9 cellular contexts compared by ENCODE assay signal in the genomic region with DNA sequence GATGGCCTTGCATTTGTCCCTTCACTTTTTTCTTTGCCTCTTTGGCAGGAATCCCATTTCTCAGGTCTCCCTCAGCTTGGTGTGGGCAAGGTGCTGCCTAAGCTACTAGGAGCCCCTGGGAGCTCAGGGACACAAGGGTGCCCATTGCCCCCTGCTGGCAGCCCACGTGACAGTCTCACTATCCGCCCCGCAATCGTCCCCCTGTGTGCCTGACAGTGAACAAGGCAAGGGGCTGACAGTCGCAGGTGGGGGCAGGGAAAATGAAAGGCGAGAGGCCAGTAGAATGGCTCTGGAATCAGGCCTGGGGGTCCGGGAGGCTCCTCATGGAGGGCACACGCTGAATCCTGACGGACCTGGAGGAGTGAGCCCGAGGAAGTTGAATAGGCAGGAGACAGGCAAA. TPM values are rescaled to one million over a fixed set of nuclear protein-coding genes. Genes with fewer than 3 reads are reported as not detected.
DNase-seq lines count a peak whose midpoint lies in the region; ATAC-seq and TF ChIP-seq lines count a peak whose summit lies in the region.
"Had no signal": no experiment of that assay in that cellular context is flagged by ENCODE, and none has a peak within 500 bp of the region (broad histone marks: within the 10 kb centered on the region; RNA-seq: fewer than 3 reads in every experiment).

No MANE protein-coding gene starts in this region.

- no peak overlapping the region for H3K9ac ChIP-seq in HCT116 (ENCODE audit: low read length)

- H3K4me1 Mint-ChIP-seq in activated T-helper 17 cell treated with anti-CD3 and anti-CD28 coated beads, Interleukin-2, amount 50 U/mL, for 72 hours = peaks cover 30% of the 10 kb centered on the region

- H3K27me3 Mint-ChIP-seq in activated T-helper 17 cell treated with anti-CD3 and anti-CD28 coated beads, Interleukin-2, amount 50 U/mL, for 72 hours = no peaks in the 10 kb centered on the region

- intact Hi-C loops in HCT116 (cut with micrococcal nuclease) (loop anchor here (1.0 kb wide), 3 partner anchors 71 to 295 kb away; no protein-coding TSS in a partner anchor), dorsolateral prefrontal cortex (cut with DNase I) (loop anchor here in 1 of 2 donors (2.0 to 5.0 kb wide), 2 partner anchors 78 to 267 kb away; no protein-coding TSS in a partner anchor)

- no peaks in the 10 kb centered on the region for H3K9me3 ChIP-seq in HCT116 (ENCODE audit: control insufficient read depth in 1 of 2, insufficient read depth in 1 of 2, low read depth in 1 of 2, low read length in 2 of 2)

- H3K27ac ChIP-seq in HCT116 (ENCODE audit: low read depth, low read length) (no peak overlapping the region), dorsolateral prefrontal cortex (peak overlapping the region in 21 of 59 donors; percentile 4 to 76 (median 57))

- H3K9me3 Mint-ChIP-seq in activated T-helper 17 cell treated with anti-CD3 and anti-CD28 coated beads, Interleukin-2, amount 50 U/mL, for 72 hours = no peaks in the 10 kb centered on the region

- peaks cover 0 to 10% of the 10 kb centered on the region in 2 experiments; a peak in 1 of 4 replicates for H3K4me1 ChIP-seq in HCT116 (ENCODE audit: control insufficient read depth in 1 of 2, insufficient read depth in 2 of 2, low read length in 2 of 2)

- RAD21 ChIA-PET in HCT116 (lab: Charles Lee; ENCODE audit: low non-redundant PET in 1 of 2, low total read pairs in 2 of 2, uncharacterized antibody in 2 of 2, unreplicated experiment in 2 of 2) = interaction anchor here (1.1 to 2.7 kb wide), 4 partner anchors 80 to 268 kb away, joined by 3 to 19 read pairs (median 8); no protein-coding TSS in a partner anchor

- H3K79me2 ChIP-seq in HCT116 (ENCODE audit: insufficient read depth, low read length) = no peaks in the 10 kb centered on the region

- H3K36me3 ChIP-seq in BJ (ENCODE audit: control insufficient read depth, insufficient read depth, low read length) (no peaks in the 10 kb centered on the region), HCT116 (ENCODE audit: control insufficient read depth in 1 of 2, insufficient read depth in 2 of 2, low read length in 2 of 2) (no peaks in the 10 kb centered on the region)

- H3K4me3 ChIP-seq in BJ (ENCODE audit: low read depth, low read length) = no peak overlapping the region
- no peak overlapping the region for H3K4me3 ChIP-seq in HCT116 (replicated peaks in 1 of 2; ENCODE audit: low read depth in 1 of 2, low read length in 2 of 2)
- H3K4me3 ChIP-seq in dorsolateral prefrontal cortex = no peak overlapping the region

- peak; percentile 64 for TF ChIP-seq RAD21 in HCT116 (IDR thresholded peaks at IDR 0.05; ENCODE audit: low read depth)

- TF ChIP-seq POLR2A in HCT116 (IDR thresholded peaks at IDR 0.05; ENCODE audit: borderline replicate concordance, extremely low read depth, insufficient read depth, insufficient read length) = no peak

- DNase-seq in BJ (ENCODE audit: low read depth) = no peak
- no peak for DNase-seq in HCT116 (ENCODE audit: low read depth, low spot score)
- DNase-seq in left kidney (ENCODE audit: low read depth, low spot score) = peak; percentile 28
- no peak for DNase-seq in dorsolateral prefrontal cortex

- H3K4me2 ChIP-seq in HCT116 (ENCODE audit: low read length) = no peak overlapping the region

- CTCF ChIA-PET in BJ (lab: Yijun Ruan, JAX) (interaction anchor here (0.6 to 13.2 kb wide), 35 partner anchors 9 to 343 kb away, joined by 3 to 293 read pairs (median 7); partner anchors contain the start of genes ARAP3, DELE1, PCDH1 and RNF14), HCT116 (lab: Charles Lee) (interaction anchor here (0.7 to 3.2 kb wide), 23 partner anchors 9 to 368 kb away, joined by 3 to 79 read pairs (median 6); partner anchors contain the start of genes DELE1, PCDH1 and RNF14)

- H3K36me3 Mint-ChIP-seq in activated T-helper 17 cell treated with anti-CD3 and anti-CD28 coated beads, Interleukin-2, amount 50 U/mL, for 72 hours (ENCODE audit: low read depth) = no peaks in the 10 kb centered on the region

- peak overlapping the region; percentile 87 for H3K4me3 Mint-ChIP-seq in activated T-helper 17 cell treated with anti-CD3 and anti-CD28 coated beads, Interleukin-2, amount 50 U/mL, for 72 hours

- no peak overlapping the region for H2AFZ ChIP-seq in HCT116 (ENCODE audit: low read depth, low read length, poor library complexity, severe bottlenecking)

- no TSS peak for BruUV-seq in HCT116 (replicated peaks; lab: Mats Ljungman, UMichigan)

- peak; percentile 64 for ATAC-seq in HCT116
- no peak for ATAC-seq in activated T-helper 17 cell treated with anti-CD3 and anti-CD28 coated beads, Interleukin-2, amount 50 U/mL, for 72 hours (replicated peaks)
- ATAC-seq in GM19455 (IDR thresholded peaks at IDR 0.05; ENCODE audit: unreplicated experiment) = no peak
- ATAC-seq in GM19351 (IDR thresholded peaks at IDR 0.05; ENCODE audit: unreplicated experiment) = no peak
- ATAC-seq in HG03457 (IDR thresholded peaks at IDR 0.05; ENCODE audit: unreplicated experiment) = no peak

- no peaks in the 10 kb centered on the region for H4K20me1 ChIP-seq in HCT116 (ENCODE audit: insufficient read depth)

- POLR2A ChIA-PET in BJ (lab: Charles Lee) (no interaction called here), HCT116 (lab: Charles Lee) (interaction anchor here (0.8 to 2.2 kb wide), 4 partner anchors 9 to 268 kb away, joined by 3 to 12 read pairs (median 4); partner anchors contain the start of genes DELE1 and RNF14)

- peak overlapping the region; percentile 96 for H3K27ac Mint-ChIP-seq in activated T-helper 17 cell treated with anti-CD3 and anti-CD28 coated beads, Interleukin-2, amount 50 U/mL, for 72 hours

- peak; percentile 39 for TF ChIP-seq CTCF in BJ (IDR thresholded peaks at IDR 0.05; ENCODE audit: insufficient read depth, low read depth, low read length)
- peak; percentile 57 to 59 (median 58); a peak in 5 of 6 replicates for TF ChIP-seq CTCF in HCT116 (IDR thresholded peaks at IDR 0.05 in 2 of 3, conservative IDR thresholded peaks at IDR 0.05 in 1 of 3; ENCODE audit: borderline replicate concordance in 1 of 3, insufficient read depth in 1 of 3, low read depth in 2 of 3, low read length in 2 of 3)
- peak in 15 of 56 donors; percentile 8 to 44 (median 19) for TF ChIP-seq CTCF in dorsolateral prefrontal cortex (IDR thresholded peaks at IDR 0.05 in 54 of 56, conservative IDR thresholded peaks at IDR 0.05 in 2 of 56; ENCODE audit: low read depth in 1 of 56, partially characterized antibody in 56 of 56)

- H3K27me3 ChIP-seq in BJ (ENCODE audit: control insufficient read depth, insufficient read depth, low read length) = no peaks in the 10 kb centered on the region
- no peaks in the 10 kb centered on the region for H3K27me3 ChIP-seq in HCT116 (ENCODE audit: insufficient read depth, low read length)
- no peaks in the 10 kb centered on the region for H3K27me3 ChIP-seq in dorsolateral prefrontal cortex

- no peaks in the 10 kb centered on the region for H3K9me2 ChIP-seq in HCT116 (ENCODE audit: insufficient read depth)

TF ChIP-seq in HCT116, 20 proteins besides CTCF, POLR2A, EP300 and RAD21:
- TF ChIP-seq EZH2 (IDR thresholded peaks at IDR 0.05) (no peak), CEBPB (IDR thresholded peaks at IDR 0.05; ENCODE audit: low read depth) (no peak), ATF3 (IDR thresholded peaks at IDR 0.05) (no peak), ZBTB33 (IDR thresholded peaks at IDR 0.05; ENCODE audit: extremely low read depth, insufficient replicate concordance, low read length) (no peak)

RNA-seq across cellular contexts. Expression of gene PCDH12, which starts 2.0 kb away (rescaled TPM):
- 0.01 TPM in 1 of 2 replicates, not detected in the other for polyA plus RNA-seq in BJ (2011; rRNA removed)
- not detected in 2 replicates for polyA minus RNA-seq in BJ (2011; rRNA and poly(A)+ RNA removed)
- total RNA-seq in HCT116 (2021; ENCODE audit: unreplicated experiment) (0.02 TPM), dorsolateral prefrontal cortex (1 to 10 TPM in 71 of 120 experiments, under 1 TPM in 49; 0.25 to 6.7 (median 1.1) TPM)
- 0.42 and 0.50 TPM in 2 replicates for polyA plus RNA-seq in HCT116 (2012)
- total RNA-seq in activated T-helper 17 cell treated with anti-CD3 and anti-CD28 coated beads, Interleukin-2, amount 50 U/mL, for 72 hours = 1 to 10 TPM in 1 of 2 donors, under 1 TPM in 1; 0.54 to 4.3 TPM
- total RNA-seq: HT-29 had no signal

RNA-seq across cellular contexts. Expression of gene RNF14, which starts 8.9 kb away (rescaled TPM):
- 27.2 and 33.1 TPM in 2 replicates for polyA plus RNA-seq in BJ (2011; rRNA removed)
- polyA minus RNA-seq in BJ (2011; rRNA and poly(A)+ RNA removed) = 20.6 and 26.3 TPM in 2 replicates
- total RNA-seq in HCT116 (2021; ENCODE audit: unreplicated experiment) (37.5 TPM), dorsolateral prefrontal cortex (100 to 1,000 TPM in 6 of 120 experiments, 10 to 100 TPM in 114; 48.7 to 113 (median 81.7) TPM)
- 21.3 and 28.3 TPM in 2 replicates for polyA plus RNA-seq in HCT116 (2012)
- total RNA-seq in activated T-helper 17 cell treated with anti-CD3 and anti-CD28 coated beads, Interleukin-2, amount 50 U/mL, for 72 hours = 10 to 100 TPM; 28.4 to 30.8 TPM

RNA-seq across cellular contexts. Expression of gene DELE1, which starts 36.3 kb away (rescaled TPM):
- 65.4 and 110 TPM in 2 replicates for polyA plus RNA-seq in BJ (2011; rRNA removed)
- polyA minus RNA-seq in BJ (2011; rRNA and poly(A)+ RNA removed) = 53.6 and 89.9 TPM in 2 replicates
- total RNA-seq in HCT116 (2021; ENCODE audit: unreplicated experiment) (74.1 TPM), dorsolateral prefrontal cortex (100 to 1,000 TPM in 11 of 120 experiments, 10 to 100 TPM in 109; 54.4 to 110 (median 82.7) TPM)
- 57.7 and 59.0 TPM in 2 replicates for polyA plus RNA-seq in HCT116 (2012)
- total RNA-seq in activated T-helper 17 cell treated with anti-CD3 and anti-CD28 coated beads, Interleukin-2, amount 50 U/mL, for 72 hours = 10 to 100 TPM; 80.4 to 82.8 TPM

RNA-seq across cellular contexts. Expression of gene GNPDA1, which starts 52.8 kb away (rescaled TPM):
- 12.5 TPM in 2 replicates for polyA plus RNA-seq in BJ (2011; rRNA removed)
- polyA minus RNA-seq in BJ (2011; rRNA and poly(A)+ RNA removed) = 8.6 and 9.5 TPM in 2 replicates
- 45.6 TPM for total RNA-seq in HCT116 (2021; ENCODE audit: unreplicated experiment)
- 37.1 and 42.8 TPM in 2 replicates for polyA plus RNA-seq in HCT116 (2012)
- 10 to 100 TPM; 35.8 to 51.1 TPM for total RNA-seq in activated T-helper 17 cell treated with anti-CD3 and anti-CD28 coated beads, Interleukin-2, amount 50 U/mL, for 72 hours
- total RNA-seq in dorsolateral prefrontal cortex = 10 to 100 TPM; 20.5 to 56.1 (median 37.9) TPM
